ENCODE assay signal across 1 cellular context in genomic region chr6:149746147-149746946, GRCh38.
TF ChIP-seq lines count a peak whose summit lies in the region.

TSS of gene NUP43 (minus strand) at chr6:149746529. CDS start at chr6:149746495, 34 bp downstream.

TF ChIP-seq in HepG2, 621 proteins besides CTCF, POLR2A, EP300 and RAD21 (continued from another document and continues in another):
- TF ChIP-seq AHDC1 (CRISPR knock-in tag; IDR thresholded peaks at IDR 0.05; ENCODE audit: borderline replicate concordance) (no peak), HES4 (CRISPR knock-in tag; IDR thresholded peaks at IDR 0.05; ENCODE audit: borderline replicate concordance) (peak; percentile 84; the same call in 1 of the 2 replicates), CEBPB (IDR thresholded peaks at IDR 0.05; ENCODE audit: borderline replicate concordance, low read depth, low read length) (no peak), HCFC1 (IDR thresholded peaks at IDR 0.05; ENCODE audit: low read depth, low read length) (peak; percentile 62), ZFP1 (CRISPR knock-in tag; IDR thresholded peaks at IDR 0.05) (no peak; the same call in 1 of the 2 replicates), ZNF549 (CRISPR knock-in tag; IDR thresholded peaks at IDR 0.05) (no peak), ZNF576 (CRISPR knock-in tag; IDR thresholded peaks at IDR 0.05) (0 out of 2 replicates have a peak, but pooled peaks have one; percentile 20), DR1 (CRISPR knock-in tag; IDR thresholded peaks at IDR 0.05) (peak; percentile 76), SIX1 (CRISPR knock-in tag; IDR thresholded peaks at IDR 0.05; ENCODE audit: borderline replicate concordance) (no peak; the same call in 1 of the 2 replicates), SMARCE1 (IDR thresholded peaks at IDR 0.05; ENCODE audit: borderline replicate concordance) (no peak), SRSF1 (optimal IDR thresholded peaks at IDR 0.05; ENCODE audit: low read depth, low read length) (no peak), RFXAP (CRISPR knock-in tag; IDR thresholded peaks at IDR 0.05; ENCODE audit: borderline replicate concordance) (no peak; the same call in 1 of the 2 replicates), SAP130 (CRISPR knock-in tag; IDR thresholded peaks at IDR 0.05; ENCODE audit: low read depth) (peak; percentile 99), ZBTB10 (CRISPR knock-in tag; IDR thresholded peaks at IDR 0.05; ENCODE audit: borderline replicate concordance) (no peak), CHD4 (IDR thresholded peaks at IDR 0.05; ENCODE audit: borderline replicate concordance, low read length) (peak; percentile 29; the same call in 1 of the 2 replicates), SETDB1 (CRISPR knock-in tag; IDR thresholded peaks at IDR 0.05; ENCODE audit: borderline replicate concordance) (no peak), RFX1 (IDR thresholded peaks at IDR 0.05) (no peak), MXD3 (CRISPR knock-in tag; IDR thresholded peaks at IDR 0.05) (peak; percentile 86; the same call in 1 of the 2 replicates), ZNF788 (CRISPR knock-in tag; IDR thresholded peaks at IDR 0.05; ENCODE audit: borderline replicate concordance) (peak; percentile 74; the same call in 1 of the 2 replicates), ELF4 (CRISPR knock-in tag; IDR thresholded peaks at IDR 0.05; ENCODE audit: borderline replicate concordance) (peak; percentile 90), HMG20A (CRISPR knock-in tag; IDR thresholded peaks at IDR 0.05; ENCODE audit: borderline replicate concordance) (no peak; the same call in 1 of the 2 replicates), SMAD1 (CRISPR knock-in tag; IDR thresholded peaks at IDR 0.05; ENCODE audit: borderline replicate concordance, low read depth) (no peak; the same call in 1 of the 2 replicates), MEIS1 (CRISPR knock-in tag; IDR thresholded peaks at IDR 0.05; ENCODE audit: borderline replicate concordance) (peak; percentile 92; the same call in 1 of the 2 replicates), ZBTB38 (CRISPR knock-in tag; IDR thresholded peaks at IDR 0.05) (peak; percentile 93), ZNF720 (CRISPR knock-in tag; IDR thresholded peaks at IDR 0.05) (no peak), BATF2 (CRISPR knock-in tag; IDR thresholded peaks at IDR 0.05) (no peak), ZNF589 (CRISPR knock-in tag; conservative IDR thresholded peaks at IDR 0.05) (no peak), ZNF318 (CRISPR knock-in tag; IDR thresholded peaks at IDR 0.05) (peak; percentile 87), ZNF224 (CRISPR knock-in tag; IDR thresholded peaks at IDR 0.05) (peak; percentile 77; the same call in 1 of the 2 replicates), POLR2AphosphoS5 (IDR thresholded peaks at IDR 0.05; ENCODE audit: low read depth, low read length) (peak; percentile 87), ZBTB14 (CRISPR knock-in tag; IDR thresholded peaks at IDR 0.05) (no peak), RORA (CRISPR knock-in tag; IDR thresholded peaks at IDR 0.05) (no peak), HOXA5 (CRISPR knock-in tag; IDR thresholded peaks at IDR 0.05) (peak; percentile 78; the same call in 1 of the 2 replicates), KLF13 (CRISPR knock-in tag; IDR thresholded peaks at IDR 0.05) (no peak), ZNF18 (CRISPR knock-in tag; IDR thresholded peaks at IDR 0.05; ENCODE audit: insufficient replicate concordance) (no peak), IRX3 (CRISPR knock-in tag; IDR thresholded peaks at IDR 0.05; ENCODE audit: borderline replicate concordance, low read depth) (0 out of 2 replicates have a peak, but pooled peaks have one; percentile 28), ZNF572 (CRISPR knock-in tag; IDR thresholded peaks at IDR 0.05) (no peak), SALL2 (CRISPR knock-in tag; IDR thresholded peaks at IDR 0.05) (peak; percentile 79), ZFYVE20 (CRISPR knock-in tag; IDR thresholded peaks at IDR 0.05; ENCODE audit: borderline replicate concordance, low read depth) (0 out of 2 replicates have a peak, but pooled peaks have one; percentile 49), ZNF230 (CRISPR knock-in tag; IDR thresholded peaks at IDR 0.05) (peak; percentile 93; the same call in 1 of the 2 replicates), ZNF883 (CRISPR knock-in tag; IDR thresholded peaks at IDR 0.05; ENCODE audit: not compliant biosample characterization) (peak; percentile 90), POLR2AphosphoS2 (IDR thresholded peaks at IDR 0.05; ENCODE audit: low read depth, low read length) (no peak)
